In genomic region chr1:144567459-144567928, GRCh38 we compare ENCODE assay signal across 13 cellular contexts. TPM values are rescaled to one million over a fixed set of nuclear protein-coding genes. Genes with fewer than 3 reads are reported as not detected.
DNase-seq lines count a peak whose midpoint lies in the region; ATAC-seq, FAIRE-seq and TF ChIP-seq lines count a peak whose summit lies in the region.
"Not testable (repeated sequence)": the region's sequence is repeated elsewhere in the genome, so short reads cannot be mapped to it uniquely, and the experiment has no call there.
"Had no signal": no experiment of that assay in that cellular context is flagged by ENCODE, and none has a peak within 500 bp of the region (broad histone marks: within the 10 kb centered on the region; RNA-seq: fewer than 3 reads in every experiment).

No MANE protein-coding gene starts in this region.

- not testable (repeated sequence) for TF ChIP-seq EP300 in A549 (IDR thresholded peaks at IDR 0.05)

- H3K4me2 ChIP-seq in A549 = not testable (repeated sequence)

- not testable (repeated sequence) for TF ChIP-seq POLR2A in A549 (IDR thresholded peaks at IDR 0.05; ENCODE audit: low read length); esophagus squamous epithelium (IDR thresholded peaks at IDR 0.05)

- not testable (repeated sequence) for DNase-seq in A549 (ENCODE audit: low read depth in 1 of 2, low spot score in 1 of 2); HEK293T (ENCODE audit: extremely low spot score); esophagus squamous epithelium (lab: John Stamatoyannopoulos, UW)
- peak; percentile 61 for DNase-seq in activated CD4-positive, alpha-beta T cell treated with anti-CD3 and anti-CD28 coated beads for 36 hours
- peak; percentile 35 for DNase-seq in brain microvascular endothelial cell
- peak in 8 of 9 donors; percentile 32 to 74 (median 47) for DNase-seq in naive thymus-derived CD4-positive, alpha-beta T cell
- peak; percentile 55 for DNase-seq in stimulated activated CD4-positive, alpha-beta T cell treated with anti-CD3 and anti-CD28 coated beads, Interleukin-15, amount 100 ng/mL, for 24 hours

- intact Hi-C loops in activated CD4-positive, alpha-beta T cell treated with anti-CD3 and anti-CD28 coated beads for 36 hours (cut with DNase I, micrococcal nuclease); esophagus squamous epithelium (cut with DNase I); naive thymus-derived CD4-positive, alpha-beta T cell (cut with micrococcal nuclease): not testable (repeated sequence)

- CTCF ChIA-PET in A549 (lab: Yijun Ruan, JAX); HEK293T (lab: Yijun Ruan, JAX); activated CD4-positive, alpha-beta T cell treated with anti-CD3 and anti-CD28 coated beads for 36 hours (lab: Charles Lee); naive thymus-derived CD4-positive, alpha-beta T cell (lab: Charles Lee): not testable (repeated sequence)

- H3K27ac ChIP-seq in A549 (peak overlapping the region; percentile 54 to 76; a peak in 2 of 6 replicates), esophagus squamous epithelium (peak overlapping the region in 1 of 4 donors; percentile 28)
- not testable (repeated sequence) for H3K27ac ChIP-seq in brain microvascular endothelial cell; naive thymus-derived CD4-positive, alpha-beta T cell (ENCODE audit: low read depth, low read length)

- not testable (repeated sequence) for H3K4me1 Mint-ChIP-seq in activated CD4-positive, alpha-beta T cell treated with anti-CD3 and anti-CD28 coated beads for 36 hours; activated T-helper 17 cell treated with anti-CD3 and anti-CD28 coated beads, Interleukin-2, amount 50 U/mL, for 72 hours; naive thymus-derived CD4-positive, alpha-beta T cell

- H3K27me3 Mint-ChIP-seq in activated CD4-positive, alpha-beta T cell treated with anti-CD3 and anti-CD28 coated beads for 36 hours; activated T-helper 17 cell treated with anti-CD3 and anti-CD28 coated beads, Interleukin-2, amount 50 U/mL, for 72 hours; naive thymus-derived CD4-positive, alpha-beta T cell: not testable (repeated sequence)

- not testable (repeated sequence) for TF ChIP-seq RAD21 in A549 (conservative IDR thresholded peaks at IDR 0.05 in 1 of 2, IDR thresholded peaks at IDR 0.05 in 1 of 2)

- FAIRE-seq in A549 (lab: Jason Lieb, UNC) = not testable (repeated sequence)

- not testable (repeated sequence) for H3K36me3 Mint-ChIP-seq in activated CD4-positive, alpha-beta T cell treated with anti-CD3 and anti-CD28 coated beads for 36 hours (ENCODE audit: low read depth); activated T-helper 17 cell treated with anti-CD3 and anti-CD28 coated beads, Interleukin-2, amount 50 U/mL, for 72 hours (ENCODE audit: low read depth); naive thymus-derived CD4-positive, alpha-beta T cell

- TF ChIP-seq CTCF in A549 (IDR thresholded peaks at IDR 0.05); brain microvascular endothelial cell (IDR thresholded peaks at IDR 0.05; ENCODE audit: low read depth, low read length, missing control alignments); esophagus squamous epithelium (IDR thresholded peaks at IDR 0.05): not testable (repeated sequence)

- H3K27me3 ChIP-seq in brain microvascular endothelial cell (replicated peaks); naive thymus-derived CD4-positive, alpha-beta T cell (ENCODE audit: control insufficient read depth in 2 of 2, insufficient read depth in 2 of 2, low read length in 2 of 2): not testable (repeated sequence)
- H3K27me3 ChIP-seq in esophagus squamous epithelium = peaks cover 0 to 24% (median 0%) of the 10 kb centered on the region in 4 donors

- H3K4me1 ChIP-seq in A549; esophagus squamous epithelium; naive thymus-derived CD4-positive, alpha-beta T cell (ENCODE audit: control insufficient read depth in 2 of 2, insufficient read depth in 2 of 2, low read length in 2 of 2): not testable (repeated sequence)

- not testable (repeated sequence) for H3K9me3 ChIP-seq in A549; esophagus squamous epithelium; naive thymus-derived CD4-positive, alpha-beta T cell (ENCODE audit: control insufficient read depth in 2 of 3, low read length in 3 of 3)

- H3K27ac Mint-ChIP-seq in activated CD4-positive, alpha-beta T cell treated with anti-CD3 and anti-CD28 coated beads for 36 hours = peak overlapping the region; percentile 72
- H3K27ac Mint-ChIP-seq in activated T-helper 17 cell treated with anti-CD3 and anti-CD28 coated beads, Interleukin-2, amount 50 U/mL, for 72 hours = peak overlapping the region; percentile 87
- H3K27ac Mint-ChIP-seq in naive thymus-derived CD4-positive, alpha-beta T cell = peak overlapping the region; percentile 67 to 91 (median 79)

- H3K4me3 ChIP-seq in A549 (peak overlapping the region; percentile 37; the same call in 2 of the 3 replicates), brain microvascular endothelial cell (ENCODE audit: low read depth, low read length) (peak overlapping the region; percentile 38), esophagus squamous epithelium (peak overlapping the region in 3 of 4 donors; percentile 22 to 52 (median 23))
- not testable (repeated sequence) for H3K4me3 ChIP-seq in naive thymus-derived CD4-positive, alpha-beta T cell (ENCODE audit: low read length)

- POLR2A ChIA-PET in A549 (lab: Yijun Ruan, JAX); HEK293T (lab: Yijun Ruan, JAX); activated CD4-positive, alpha-beta T cell treated with anti-CD3 and anti-CD28 coated beads for 36 hours (lab: Charles Lee); naive thymus-derived CD4-positive, alpha-beta T cell (lab: Charles Lee): not testable (repeated sequence)

- in situ Hi-C loops in brain microvascular endothelial cell (cut with HindIII; ENCODE audit: low pct_ligation_motif_present, low sequenced_read_pairs) = not testable (repeated sequence)

- H3K9me3 Mint-ChIP-seq in activated CD4-positive, alpha-beta T cell treated with anti-CD3 and anti-CD28 coated beads for 36 hours (ENCODE audit: low read depth); activated T-helper 17 cell treated with anti-CD3 and anti-CD28 coated beads, Interleukin-2, amount 50 U/mL, for 72 hours; naive thymus-derived CD4-positive, alpha-beta T cell: not testable (repeated sequence)

- H3K4me3 Mint-ChIP-seq in activated CD4-positive, alpha-beta T cell treated with anti-CD3 and anti-CD28 coated beads for 36 hours = peak overlapping the region; percentile 67
- peak overlapping the region; percentile 73 for H3K4me3 Mint-ChIP-seq in activated T-helper 17 cell treated with anti-CD3 and anti-CD28 coated beads, Interleukin-2, amount 50 U/mL, for 72 hours
- H3K4me3 Mint-ChIP-seq in naive thymus-derived CD4-positive, alpha-beta T cell = peak overlapping the region; percentile 69 to 89 (median 76)

- not testable (repeated sequence) for ATAC-seq in A549; activated CD4-positive, alpha-beta T cell treated with anti-CD3 and anti-CD28 coated beads for 36 hours; activated T-helper 17 cell treated with anti-CD3 and anti-CD28 coated beads, Interleukin-2, amount 50 U/mL, for 72 hours (replicated peaks); naive thymus-derived CD4-positive, alpha-beta T cell

- H3K36me3 ChIP-seq in brain microvascular endothelial cell (replicated peaks); esophagus squamous epithelium; naive thymus-derived CD4-positive, alpha-beta T cell (ENCODE audit: control insufficient read depth in 2 of 3, insufficient read depth in 3 of 3, low read length in 3 of 3): not testable (repeated sequence)

- 0% methylated on average over 2 of the region's 38 CpGs for WGBS in A549 (ENCODE audit: missing lambda C conversion rate)
- WGBS in esophagus squamous epithelium, 2 donors = no CpG with 5 or more reads among the region's 38 CpGs

TF ChIP-seq in A549, 52 proteins besides CTCF, POLR2A, EP300 and RAD21:
- peak; percentile 41; the same call in 1 of the 2 replicates for TF ChIP-seq SREBF2 (IDR thresholded peaks at IDR 0.05)

TF ChIP-seq in HEK293T, 16 proteins besides CTCF, POLR2A, EP300 and RAD21:
- peak; percentile 42 for TF ChIP-seq PKNOX1 (IDR thresholded peaks at IDR 0.05)

RNA-seq across cellular contexts. Expression of gene PPIAL4F, which starts 25.2 kb away (rescaled TPM):
- polyA plus RNA-seq in A549 (2011; rRNA removed) (not detected in 2 replicates), A549 (2017; fragmentation: RNase III; extraction: RNeasy Plus Mini Kit Qiagen cat#74134 plus additional on column Dnase treatment) (not detected in 3 replicates)
- not detected in 2 replicates for polyA plus RNA-seq in A549 (2012; cell fraction: cytosol; rRNA removed)
- not detected in 2 replicates for polyA plus RNA-seq in A549 (2012; cell fraction: nucleus; rRNA removed)
- not detected in 2 replicates for polyA minus RNA-seq in A549 (2011; rRNA and poly(A)+ RNA removed)
- not detected for total RNA-seq in activated CD4-positive, alpha-beta T cell treated with anti-CD3 and anti-CD28 coated beads for 36 hours
- total RNA-seq in activated T-helper 17 cell treated with anti-CD3 and anti-CD28 coated beads, Interleukin-2, amount 50 U/mL, for 72 hours = not detected
- total RNA-seq in esophagus squamous epithelium = not detected
- 1 to 10 TPM in 1 of 5 experiments, not detected in 4; 1.0 TPM for total RNA-seq in naive thymus-derived CD4-positive, alpha-beta T cell
- not detected for polyA plus RNA-seq in naive thymus-derived CD4-positive, alpha-beta T cell
- total RNA-seq: A172, Caco-2, left ventricle myocardium superior, right lobe of liver, subcutaneous adipose tissue had no signal
